2 cellular contexts compared by ENCODE assay signal in the genomic region with DNA sequence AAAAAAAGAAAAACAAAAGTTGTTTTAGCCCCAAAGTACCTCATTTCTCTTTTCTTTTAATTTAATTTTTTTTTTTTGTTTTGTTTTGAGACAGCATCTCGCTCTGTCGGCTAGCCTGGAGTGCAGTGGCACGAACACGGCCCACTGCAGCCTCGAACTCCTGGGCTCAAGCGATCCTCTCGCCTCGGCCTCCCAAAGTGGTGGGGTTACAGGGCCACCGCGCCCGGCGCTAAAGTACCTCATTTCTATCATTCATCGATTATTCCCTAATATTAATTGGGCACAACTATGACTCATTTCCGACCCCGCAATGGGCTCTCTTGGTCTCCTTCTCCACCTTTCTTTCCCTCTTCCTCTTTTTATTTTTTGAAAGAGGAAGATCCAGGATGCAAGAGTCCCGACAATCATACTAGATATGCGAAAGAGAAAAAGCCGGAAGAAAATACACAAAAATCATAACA.
TF ChIP-seq lines count a peak whose summit lies in the region.

No MANE protein-coding gene starts in this region.

TF ChIP-seq in A549, 52 proteins besides CTCF, POLR2A, EP300 and RAD21:
- TF ChIP-seq HOXB13 (CRISPR knock-in tag; IDR thresholded peaks at IDR 0.05; ENCODE audit: low read depth) (no peak), CHD2 (IDR thresholded peaks at IDR 0.05; ENCODE audit: low read length, partially characterized antibody) (no peak), ZFP36 (IDR thresholded peaks at IDR 0.05; ENCODE audit: borderline replicate concordance, partially characterized antibody) (no peak), RNF2 (IDR thresholded peaks at IDR 0.05; ENCODE audit: borderline replicate concordance, low read depth) (no peak), FOSL2 (IDR thresholded peaks at IDR 0.05) (no peak), FOSL2 (CRISPR knock-in tag; IDR thresholded peaks at IDR 0.05) (peak; percentile 75), MAFK (IDR thresholded peaks at IDR 0.05; ENCODE audit: partially characterized antibody) (no peak), ZSCAN20 (CRISPR knock-in tag; IDR thresholded peaks at IDR 0.05) (no peak), MYC (IDR thresholded peaks at IDR 0.05; ENCODE audit: borderline replicate concordance, low read length) (no peak)

TF ChIP-seq in HepG2, 621 proteins besides CTCF, POLR2A, EP300 and RAD21:
- TF ChIP-seq, protein P1, sequence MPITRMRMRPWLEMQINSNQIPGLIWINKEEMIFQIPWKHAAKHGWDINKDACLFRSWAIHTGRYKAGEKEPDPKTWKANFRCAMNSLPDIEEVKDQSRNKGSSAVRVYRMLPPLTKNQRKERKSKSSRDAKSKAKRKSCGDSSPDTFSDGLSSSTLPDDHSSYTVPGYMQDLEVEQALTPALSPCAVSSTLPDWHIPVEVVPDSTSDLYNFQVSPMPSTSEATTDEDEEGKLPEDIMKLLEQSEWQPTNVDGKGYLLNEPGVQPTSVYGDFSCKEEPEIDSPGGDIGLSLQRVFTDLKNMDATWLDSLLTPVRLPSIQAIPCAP (CRISPR knock-in tag; IDR thresholded peaks at IDR 0.05; ENCODE audit: low read depth): no peak
- TF ChIP-seq ZNF564 (CRISPR knock-in tag; IDR thresholded peaks at IDR 0.05): no peak
- TF ChIP-seq ZNF180 (CRISPR knock-in tag; IDR thresholded peaks at IDR 0.05; ENCODE audit: borderline replicate concordance, low read depth): no peak
- TF ChIP-seq, protein P2, sequence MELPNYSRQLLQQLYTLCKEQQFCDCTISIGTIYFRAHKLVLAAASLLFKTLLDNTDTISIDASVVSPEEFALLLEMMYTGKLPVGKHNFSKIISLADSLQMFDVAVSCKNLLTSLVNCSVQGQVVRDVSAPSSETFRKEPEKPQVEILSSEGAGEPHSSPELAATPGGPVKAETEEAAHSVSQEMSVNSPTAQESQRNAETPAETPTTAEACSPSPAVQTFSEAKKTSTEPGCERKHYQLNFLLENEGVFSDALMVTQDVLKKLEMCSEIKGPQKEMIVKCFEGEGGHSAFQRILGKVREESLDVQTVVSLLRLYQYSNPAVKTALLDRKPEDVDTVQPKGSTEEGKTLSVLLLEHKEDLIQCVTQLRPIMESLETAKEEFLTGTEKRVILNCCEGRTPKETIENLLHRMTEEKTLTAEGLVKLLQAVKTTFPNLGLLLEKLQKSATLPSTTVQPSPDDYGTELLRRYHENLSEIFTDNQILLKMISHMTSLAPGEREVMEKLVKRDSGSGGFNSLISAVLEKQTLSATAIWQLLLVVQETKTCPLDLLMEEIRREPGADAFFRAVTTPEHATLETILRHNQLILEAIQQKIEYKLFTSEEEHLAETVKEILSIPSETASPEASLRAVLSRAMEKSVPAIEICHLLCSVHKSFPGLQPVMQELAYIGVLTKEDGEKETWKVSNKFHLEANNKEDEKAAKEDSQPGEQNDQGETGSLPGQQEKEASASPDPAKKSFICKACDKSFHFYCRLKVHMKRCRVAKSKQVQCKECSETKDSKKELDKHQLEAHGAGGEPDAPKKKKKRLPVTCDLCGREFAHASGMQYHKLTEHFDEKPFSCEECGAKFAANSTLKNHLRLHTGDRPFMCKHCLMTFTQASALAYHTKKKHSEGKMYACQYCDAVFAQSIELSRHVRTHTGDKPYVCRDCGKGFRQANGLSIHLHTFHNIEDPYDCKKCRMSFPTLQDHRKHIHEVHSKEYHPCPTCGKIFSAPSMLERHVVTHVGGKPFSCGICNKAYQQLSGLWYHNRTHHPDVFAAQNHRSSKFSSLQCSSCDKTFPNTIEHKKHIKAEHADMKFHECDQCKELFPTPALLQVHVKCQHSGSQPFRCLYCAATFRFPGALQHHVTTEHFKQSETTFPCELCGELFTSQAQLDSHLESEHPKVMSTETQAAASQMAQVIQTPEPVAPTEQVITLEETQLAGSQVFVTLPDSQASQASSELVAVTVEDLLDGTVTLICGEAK (IDR thresholded peaks at IDR 0.05): no peak
- TF ChIP-seq, protein P2 (CRISPR knock-in tag; IDR thresholded peaks at IDR 0.05): no peak
